ENCODE assay signal across 23 cellular contexts in the genomic region with DNA sequence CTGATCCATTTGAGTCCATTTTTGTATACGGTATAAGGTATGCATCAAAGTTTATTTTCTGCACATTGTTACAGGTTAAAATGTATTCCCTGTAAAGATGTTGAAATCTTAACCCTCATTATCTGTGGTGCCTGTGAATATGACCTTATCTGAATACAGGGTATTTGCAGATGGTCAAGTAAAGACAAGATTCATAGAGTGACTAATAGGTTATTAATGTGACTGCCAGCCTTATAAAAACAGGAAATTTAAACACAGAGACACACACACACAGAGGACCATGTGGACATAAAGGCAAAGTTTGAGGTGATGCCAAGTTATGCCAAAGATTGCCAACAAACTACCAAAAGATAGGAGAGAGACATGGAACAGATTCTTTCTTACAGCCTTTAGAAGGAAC.
A peak's percentile ranks its signal among the peaks of the same experiment; 100 is the strongest.
DNase-seq lines count a peak whose midpoint lies in the region; ATAC-seq and TF ChIP-seq lines count a peak whose summit lies in the region.
"Had no signal": no experiment of that assay in that cellular context is flagged by ENCODE, and none has a peak within 500 bp of the region (broad histone marks: within the 10 kb centered on the region; RNA-seq: fewer than 3 reads in every experiment).

No MANE protein-coding gene starts in this region.

- H3K27me3 Mint-ChIP-seq in MCF 10A (ENCODE audit: insufficient read depth, unreplicated experiment) (no peaks in the 10 kb centered on the region), immature natural killer cell (ENCODE audit: low read depth in 3 of 3) (peaks cover 0 to 6% (median 0%) of the 10 kb centered on the region in 3 donors)

- H3K4me1 Mint-ChIP-seq in MCF 10A (ENCODE audit: insufficient read depth, unreplicated experiment): peaks cover 9% of the 10 kb centered on the region
- H3K4me1 Mint-ChIP-seq in immature natural killer cell: no peaks in the 10 kb centered on the region

- TF ChIP-seq CTCF in MCF 10A (IDR thresholded peaks at IDR 0.05; ENCODE audit: unreplicated experiment) (no peak), breast epithelium (IDR thresholded peaks at IDR 0.05) (no peak), fibroblast of pulmonary artery (IDR thresholded peaks at IDR 0.05; ENCODE audit: low read length, missing control alignments) (no peak)

- ATAC-seq in HG03342 (IDR thresholded peaks at IDR 0.05; ENCODE audit: unreplicated experiment): no peak
- ATAC-seq: body of pancreas, GM12878, Panc1, psoas muscle had no signal

- CTCF ChIA-PET in MCF 10A (lab: Yijun Ruan, JAX): no interaction called here

- H3K4me3 Mint-ChIP-seq in MCF 10A (ENCODE audit: unreplicated experiment) (no peak overlapping the region), immature natural killer cell (no peak overlapping the region)
- H3K4me3 Mint-ChIP-seq: activated naive CD4-positive, alpha-beta T cell treated with anti-CD3 and anti-CD28 coated beads for 36 hours; HFFc6 had no signal

- H3K27ac Mint-ChIP-seq in MCF 10A (ENCODE audit: low read depth, unreplicated experiment): peak overlapping the region; percentile 59
- H3K27ac Mint-ChIP-seq in immature natural killer cell: no peak overlapping the region
- H3K27ac Mint-ChIP-seq: activated naive CD4-positive, alpha-beta T cell treated with anti-CD3 and anti-CD28 coated beads for 36 hours; HFFc6 had no signal

- H3K27ac ChIP-seq in breast epithelium: no peak overlapping the region
- H3K27ac ChIP-seq: body of pancreas, dorsolateral prefrontal cortex, esophagus squamous epithelium, psoas muscle, testis had no signal

- intact Hi-C loops in MCF 10A (cut with micrococcal nuclease) (no loop called here), breast epithelium (cut with DNase I; ENCODE audit: low total_unique reads) (no loop called here)

- POLR2A ChIA-PET in MCF 10A (lab: Yijun Ruan, JAX): no interaction called here

- H3K9me3 Mint-ChIP-seq in MCF 10A (ENCODE audit: unreplicated experiment): peaks cover 7% of the 10 kb centered on the region
- peaks cover 5 to 21% (median 11%) of the 10 kb centered on the region in 6 donors for H3K9me3 Mint-ChIP-seq in immature natural killer cell

- BruUV-seq in MCF 10A (replicated peaks; lab: Mats Ljungman, UMichigan): no TSS peak

- H3K36me3 Mint-ChIP-seq in MCF 10A (ENCODE audit: insufficient read depth, unreplicated experiment) (peaks cover 6% of the 10 kb centered on the region), immature natural killer cell (peaks cover 0 to 4% (median 0%) of the 10 kb centered on the region in 3 donors)

- peaks cover 5 to 18% of the 10 kb centered on the region in 2 donors for H3K9me3 ChIP-seq in breast epithelium
- H3K9me3 ChIP-seq: testis had no signal

- no peaks in the 10 kb centered on the region for H3K27me3 ChIP-seq in breast epithelium
- H3K27me3 ChIP-seq: body of pancreas, dorsolateral prefrontal cortex, esophagus squamous epithelium, testis had no signal

- DNase-seq in MCF 10A (ENCODE audit: unreplicated experiment) (peak; percentile 66), breast epithelium (ENCODE audit: low spot score in 2 of 2) (no peak), astrocyte of the hippocampus (ENCODE audit: low read depth, low spot score) (peak; percentile 2), fibroblast of pulmonary artery (ENCODE audit: low read depth) (peak; percentile 11), NCI-H1930 (lab: John Stamatoyannopoulos, UW) (no peak), immature natural killer cell (no peak), COR-L47 (lab: John Stamatoyannopoulos, UW) (no peak)
- DNase-seq: 8988T; activated CD4-positive, alpha-beta T cell treated with anti-CD3 and anti-CD28 coated beads, Interleukin-2, amount 50 U/mL, for 4 hours; activated naive CD4-positive, alpha-beta T cell treated with anti-CD3 and anti-CD28 coated beads for 36 hours; activated T-cell treated with anti-CD3 and anti-CD28 coated beads for 4 hours; body of pancreas; dorsolateral prefrontal cortex; esophagus squamous epithelium; GDM1; HFFc6; NCI-H1436; NCI-H82; psoas muscle; testis had no signal

- TF ChIP-seq POLR2A in breast epithelium (IDR thresholded peaks at IDR 0.05): no peak

- H3K36me3 ChIP-seq in breast epithelium: no peaks in the 10 kb centered on the region
- H3K36me3 ChIP-seq: esophagus squamous epithelium had no signal

- H3K4me1 ChIP-seq in breast epithelium: no peaks in the 10 kb centered on the region
- H3K4me1 ChIP-seq: body of pancreas, esophagus squamous epithelium, psoas muscle, testis had no signal

- H3K4me3 ChIP-seq in breast epithelium: no peak overlapping the region
- no peak overlapping the region for H3K4me3 ChIP-seq in fibroblast of pulmonary artery (replicated peaks; ENCODE audit: low read depth, low read length)
- H3K4me3 ChIP-seq: body of pancreas, dorsolateral prefrontal cortex, esophagus squamous epithelium, GM12878, psoas muscle, testis had no signal

Comparison
In these comparisons a context has a peak if more than half of its experiments do, and no peak if none do; other contexts are left out.
1. DNase-seq: peak in MCF 10A (single experiment), astrocyte of the hippocampus (single experiment) and fibroblast of pulmonary artery (single experiment); none in breast epithelium (0 of 2), NCI-H1930 (0 of 2), immature natural killer cell (0 of 3) and COR-L47 (single experiment).